In genomic region chr5:60248900-60249299, GRCh38 we compare ENCODE assay signal across 9 cellular contexts.
A peak's percentile ranks its signal among the peaks of the same experiment; 100 is the strongest.
DNase-seq lines count a peak whose midpoint lies in the region; ATAC-seq and TF ChIP-seq lines count a peak whose summit lies in the region.
"Had no signal": no experiment of that assay in that cellular context is flagged by ENCODE, and none has a peak within 500 bp of the region (broad histone marks: within the 10 kb centered on the region; RNA-seq: fewer than 3 reads in every experiment).

No MANE protein-coding gene starts in this region.

- H2BK120ac ChIP-seq in mesenchymal stem cell (ENCODE audit: low read depth, low read length): no peak overlapping the region

- H2AFZ ChIP-seq in mesenchymal stem cell (ENCODE audit: low read depth, low read length): no peak overlapping the region

- no peaks in the 10 kb centered on the region for H3K79me1 ChIP-seq in mesenchymal stem cell (replicated peaks; ENCODE audit: low read length, poor library complexity, severe bottlenecking)

- peak; percentile 11 to 52 (median 29) for DNase-seq in heart left ventricle
- DNase-seq in foreskin keratinocyte: no peak
- no peak for DNase-seq in natural killer cell treated with Interleukin-12 subunit alpha and Interleukin-12 subunit beta and Interleukin-15 and Interleukin-18, amount 100 ng/mL, for 72 hours (ENCODE audit: low spot score)
- DNase-seq in activated CD4-positive, alpha-beta memory T cell treated with anti-CD3 and anti-CD28 coated beads, Interleukin-2, amount 10 ng/mL, durations not matched to agents 7 days and 5 days: no peak
- no peak for DNase-seq in mesenchymal stem cell
- DNase-seq: NCI-H2227 treated with DMSO at 0.1 percent for 48 hours had no signal

- H3K4ac ChIP-seq in mesenchymal stem cell (ENCODE audit: low read depth in 1 of 2, low read length in 2 of 2): no peak overlapping the region

- H3K9me3 ChIP-seq in heart left ventricle (peaks cover 0 to 25% (median 0%) of the 10 kb centered on the region in 12 donors), mesenchymal stem cell (ENCODE audit: control insufficient read depth, low read length) (peaks cover 5% of the 10 kb centered on the region)

- no peak overlapping the region for H2AK5ac ChIP-seq in mesenchymal stem cell (ENCODE audit: low read length, severe bottlenecking)

- H3K9ac ChIP-seq in mesenchymal stem cell (ENCODE audit: low read length): no peak overlapping the region

- H3K9me3 Mint-ChIP-seq in natural killer cell treated with Interleukin-12 subunit alpha and Interleukin-12 subunit beta and Interleukin-15 and Interleukin-18, amount 100 ng/mL, for 72 hours: peaks cover 5% of the 10 kb centered on the region
- no peaks in the 10 kb centered on the region for H3K9me3 Mint-ChIP-seq in activated CD4-positive, alpha-beta memory T cell treated with anti-CD3 and anti-CD28 coated beads, Interleukin-2, amount 10 ng/mL, durations not matched to agents 7 days and 5 days

- no peak overlapping the region for H2BK12ac ChIP-seq in mesenchymal stem cell (ENCODE audit: low read length in 2 of 2)

- H3K36me3 ChIP-seq in heart left ventricle: no peaks in the 10 kb centered on the region
- H3K36me3 ChIP-seq in mesenchymal stem cell (ENCODE audit: control insufficient read depth in 1 of 2, insufficient read depth in 2 of 2, low read depth in 1 of 2, low read length in 2 of 2): no peaks in the 10 kb centered on the region

- no peak overlapping the region for H4K91ac ChIP-seq in mesenchymal stem cell (ENCODE audit: low read length)

- H3K4me3 ChIP-seq in heart left ventricle (no peak overlapping the region), mesenchymal stem cell (ENCODE audit: insufficient read depth in 1 of 2, low read depth in 1 of 2, low read length in 2 of 2) (no peak overlapping the region)

- no peak overlapping the region for H3K23ac ChIP-seq in mesenchymal stem cell (ENCODE audit: low read length in 2 of 2)

- CTCF ChIA-PET in activated CD4-positive, alpha-beta memory T cell treated with anti-CD3 and anti-CD28 coated beads, Interleukin-2, amount 10 ng/mL, durations not matched to agents 7 days and 5 days (lab: Charles Lee): no interaction called here

- H3K27me3 ChIP-seq in heart left ventricle: no peaks in the 10 kb centered on the region
- peaks cover 16% of the 10 kb centered on the region for H3K27me3 ChIP-seq in foreskin keratinocyte
- no peaks in the 10 kb centered on the region for H3K27me3 ChIP-seq in mesenchymal stem cell (ENCODE audit: control insufficient read depth in 1 of 2, insufficient read depth in 1 of 2, low read length in 2 of 2)

- H3K4me2 ChIP-seq in mesenchymal stem cell (ENCODE audit: low read length, poor library complexity, severe bottlenecking): no peak overlapping the region

- H2BK15ac ChIP-seq in mesenchymal stem cell (ENCODE audit: low read depth, poor library complexity, severe bottlenecking): no peak overlapping the region

- no peaks in the 10 kb centered on the region for H3K27me3 Mint-ChIP-seq in natural killer cell treated with Interleukin-12 subunit alpha and Interleukin-12 subunit beta and Interleukin-15 and Interleukin-18, amount 100 ng/mL, for 72 hours
- no peaks in the 10 kb centered on the region for H3K27me3 Mint-ChIP-seq in activated CD4-positive, alpha-beta memory T cell treated with anti-CD3 and anti-CD28 coated beads, Interleukin-2, amount 10 ng/mL, durations not matched to agents 7 days and 5 days

- H3K27ac ChIP-seq in heart left ventricle (peak overlapping the region in 1 of 12 donors; percentile 12), foreskin keratinocyte (no peak overlapping the region), mesenchymal stem cell (ENCODE audit: low read length, poor library complexity, severe bottlenecking) (no peak overlapping the region)

- ATAC-seq in GM18505 (IDR thresholded peaks at IDR 0.05; ENCODE audit: unreplicated experiment): peak; percentile 98
- peak; percentile 97 for ATAC-seq in GM21723 (IDR thresholded peaks at IDR 0.05; ENCODE audit: unreplicated experiment)
- ATAC-seq in HG03565 (IDR thresholded peaks at IDR 0.05; ENCODE audit: unreplicated experiment): peak; percentile 90
- peak; percentile 47 to 69 (median 54) for ATAC-seq in heart left ventricle
- no peak for ATAC-seq in foreskin keratinocyte
- ATAC-seq in natural killer cell treated with Interleukin-12 subunit alpha and Interleukin-12 subunit beta and Interleukin-15 and Interleukin-18, amount 100 ng/mL, for 72 hours: no peak

- peaks cover 0 to 17% (median 0%) of the 10 kb centered on the region in 12 donors for H3K4me1 ChIP-seq in heart left ventricle
- H3K4me1 ChIP-seq in foreskin keratinocyte: no peaks in the 10 kb centered on the region
- H3K4me1 ChIP-seq in mesenchymal stem cell (ENCODE audit: control insufficient read depth, insufficient read depth, low read depth, low read length): no peaks in the 10 kb centered on the region

- no peak overlapping the region for H2BK5ac ChIP-seq in mesenchymal stem cell (ENCODE audit: low read depth, low read length, poor library complexity, severe bottlenecking)

- no peak overlapping the region for H3K4me3 Mint-ChIP-seq in natural killer cell treated with Interleukin-12 subunit alpha and Interleukin-12 subunit beta and Interleukin-15 and Interleukin-18, amount 100 ng/mL, for 72 hours
- no peak overlapping the region for H3K4me3 Mint-ChIP-seq in activated CD4-positive, alpha-beta memory T cell treated with anti-CD3 and anti-CD28 coated beads, Interleukin-2, amount 10 ng/mL, durations not matched to agents 7 days and 5 days

- intact Hi-C loops in heart left ventricle (cut with DNase I): no loop called here

- H3K27ac Mint-ChIP-seq in natural killer cell treated with Interleukin-12 subunit alpha and Interleukin-12 subunit beta and Interleukin-15 and Interleukin-18, amount 100 ng/mL, for 72 hours: no peak overlapping the region
- H3K27ac Mint-ChIP-seq in activated CD4-positive, alpha-beta memory T cell treated with anti-CD3 and anti-CD28 coated beads, Interleukin-2, amount 10 ng/mL, durations not matched to agents 7 days and 5 days: no peak overlapping the region

- H3K14ac ChIP-seq in mesenchymal stem cell (ENCODE audit: low read length in 2 of 2): no peak overlapping the region

- H4K8ac ChIP-seq in mesenchymal stem cell (ENCODE audit: low read length): no peak overlapping the region

- no peaks in the 10 kb centered on the region for H3K36me3 Mint-ChIP-seq in natural killer cell treated with Interleukin-12 subunit alpha and Interleukin-12 subunit beta and Interleukin-15 and Interleukin-18, amount 100 ng/mL, for 72 hours
- H3K36me3 Mint-ChIP-seq in activated CD4-positive, alpha-beta memory T cell treated with anti-CD3 and anti-CD28 coated beads, Interleukin-2, amount 10 ng/mL, durations not matched to agents 7 days and 5 days (ENCODE audit: low read depth): no peaks in the 10 kb centered on the region

- WGBS in heart left ventricle, 4 donors: 69 to 81% (median 74%) methylated on average over 1 of the region's 1 CpG
- WGBS in mesenchymal stem cell: 100% methylated on average over 1 of the region's 1 CpG

- POLR2A ChIA-PET in activated CD4-positive, alpha-beta memory T cell treated with anti-CD3 and anti-CD28 coated beads, Interleukin-2, amount 10 ng/mL, durations not matched to agents 7 days and 5 days (lab: Charles Lee): no interaction called here

- H3K4me1 Mint-ChIP-seq in natural killer cell treated with Interleukin-12 subunit alpha and Interleukin-12 subunit beta and Interleukin-15 and Interleukin-18, amount 100 ng/mL, for 72 hours (ENCODE audit: low read depth in 2 of 2): no peaks in the 10 kb centered on the region
- no peaks in the 10 kb centered on the region for H3K4me1 Mint-ChIP-seq in activated CD4-positive, alpha-beta memory T cell treated with anti-CD3 and anti-CD28 coated beads, Interleukin-2, amount 10 ng/mL, durations not matched to agents 7 days and 5 days

- TF ChIP-seq CTCF in heart left ventricle (IDR thresholded peaks at IDR 0.05): no peak
- TF ChIP-seq CTCF in foreskin keratinocyte (conservative IDR thresholded peaks at IDR 0.05): no peak

- H3K18ac ChIP-seq in mesenchymal stem cell (ENCODE audit: low read depth in 1 of 2, low read length in 2 of 2): no peak overlapping the region

- no peak for TF ChIP-seq POLR2A in GM18505 (IDR thresholded peaks at IDR 0.05; ENCODE audit: borderline replicate concordance, extremely low read depth, insufficient read depth, insufficient read length)
- no peak for TF ChIP-seq POLR2A in heart left ventricle (IDR thresholded peaks at IDR 0.05)

Comparison
In these comparisons a context has a peak if more than half of its experiments do, and no peak if none do; other contexts are left out.
1. ATAC-seq: peak in GM18505 (single experiment), GM21723 (single experiment), HG03565 (single experiment) and heart left ventricle (4 of 4); none in foreskin keratinocyte (single experiment) and natural killer cell treated with Interleukin-12 subunit alpha and Interleukin-12 subunit beta and Interleukin-15 and Interleukin-18, amount 100 ng/mL, for 72 hours (0 of 2).
2. DNase-seq: peak in heart left ventricle (5 of 5); none in foreskin keratinocyte (0 of 2), natural killer cell treated with Interleukin-12 subunit alpha and Interleukin-12 subunit beta and Interleukin-15 and Interleukin-18, amount 100 ng/mL, for 72 hours (single experiment), activated CD4-positive, alpha-beta memory T cell treated with anti-CD3 and anti-CD28 coated beads, Interleukin-2, amount 10 ng/mL, durations not matched to agents 7 days and 5 days (single experiment) and mesenchymal stem cell (single experiment).